Comparison of ENCODE assay signal across 20 cellular contexts in the genomic region with DNA sequence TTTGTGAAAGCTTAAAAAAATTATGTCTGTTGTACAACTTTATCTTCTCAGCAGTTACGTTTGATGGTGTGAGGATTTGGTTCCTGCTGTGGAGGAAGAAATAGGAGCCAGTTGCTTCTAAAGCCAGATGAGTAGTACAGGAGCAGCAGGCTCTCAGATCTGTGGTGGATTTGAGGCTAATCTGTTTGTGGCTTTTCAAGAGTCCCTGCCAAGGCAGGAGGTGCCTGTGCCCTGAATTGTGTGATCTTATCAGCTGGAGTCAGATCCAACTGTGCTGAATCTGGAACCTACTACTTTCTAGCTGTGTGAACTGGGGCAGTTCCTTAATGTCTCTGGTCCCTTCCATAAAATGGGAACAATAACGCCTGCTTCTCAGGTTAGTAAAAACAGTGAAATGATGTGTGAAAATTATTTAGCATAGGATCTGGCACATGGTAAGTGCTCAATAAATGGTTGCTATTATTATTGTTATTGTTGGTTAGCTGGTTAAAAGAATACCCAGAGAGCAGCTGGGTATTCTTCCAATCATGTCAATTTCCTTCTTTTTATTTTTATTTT. TPM values are rescaled to one million over a fixed set of nuclear protein-coding genes. Genes with fewer than 3 reads are reported as not detected.
DNase-seq lines count a peak whose midpoint lies in the region; ATAC-seq and TF ChIP-seq lines count a peak whose summit lies in the region.
"Had no signal": no experiment of that assay in that cellular context is flagged by ENCODE, and none has a peak within 500 bp of the region (broad histone marks: within the 10 kb centered on the region; RNA-seq: fewer than 3 reads in every experiment).

No MANE protein-coding gene starts in this region.

- peaks cover 0 to 6% (median 0%) of the 10 kb centered on the region in 3 donors for H3K36me3 ChIP-seq in tibial nerve
- H3K36me3 ChIP-seq: uterus had no signal

- H3K36me3 Mint-ChIP-seq in activated naive CD8-positive, alpha-beta T cell treated with anti-CD3 and anti-CD28 coated beads, Interleukin-2, amount 50 U/mL, for 24 hours (ENCODE audit: low read depth), result no peaks in the 10 kb centered on the region
- no peaks in the 10 kb centered on the region for H3K36me3 Mint-ChIP-seq in activated naive CD8-positive, alpha-beta T cell treated with anti-CD3 and anti-CD28 coated beads for 36 hours
- H3K36me3 Mint-ChIP-seq: naive B cell had no signal

- no peak overlapping the region for H3K4me3 ChIP-seq in tibial nerve
- H3K4me3 ChIP-seq: GM12878, heart right ventricle, uterus had no signal

- H3K9me3 Mint-ChIP-seq in activated naive CD8-positive, alpha-beta T cell treated with anti-CD3 and anti-CD28 coated beads, Interleukin-2, amount 50 U/mL, for 24 hours, result no peaks in the 10 kb centered on the region
- no peaks in the 10 kb centered on the region for H3K9me3 Mint-ChIP-seq in activated naive CD8-positive, alpha-beta T cell treated with anti-CD3 and anti-CD28 coated beads for 36 hours
- H3K9me3 Mint-ChIP-seq: CD4-positive, alpha-beta T cell; naive B cell had no signal

- DNase-seq in activated naive CD8-positive, alpha-beta T cell treated with anti-CD3 and anti-CD28 coated beads, Interleukin-2, amount 50 U/mL, for 24 hours, result no peak
- DNase-seq in activated naive CD8-positive, alpha-beta T cell treated with anti-CD3 and anti-CD28 coated beads for 36 hours, result no peak
- DNase-seq in tibial nerve (ENCODE audit: low spot score in 2 of 2), result no peak
- no peak for DNase-seq in HPDE6-E6E7 (ENCODE audit: extremely low spot score)
- no peak for DNase-seq in cortex of kidney (lab: John Stamatoyannopoulos, UW)
- DNase-seq: activated naive CD4-positive, alpha-beta T cell treated with Interleukin-2 at 50 U/mL for 16 hours; CD4-positive, alpha-beta T cell; cerebellar nuclear complex; EL; heart right ventricle; left cardiac atrium; naive B cell; NCI-H446 treated with DMSO at 0.1 percent for 48 hours; stimulated activated CD4-positive, alpha-beta T cell treated with anti-CD3 and anti-CD28 coated beads, Interleukin-4, amount 100 ng/mL, for 1 hour; uterus had no signal

- peak overlapping the region; percentile 90 for H3K27ac ChIP-seq in angular gyrus (ENCODE audit: low read depth, low read length)
- peak overlapping the region; percentile 93 for H3K27ac ChIP-seq in layer of hippocampus (ENCODE audit: low read depth, low read length)
- H3K27ac ChIP-seq in tibial nerve, result peak overlapping the region; percentile 43 to 87 (median 76)
- H3K27ac ChIP-seq: epithelial cell of prostate, heart right ventricle, uterus had no signal

- no peaks in the 10 kb centered on the region for H3K9me3 ChIP-seq in tibial nerve
- H3K9me3 ChIP-seq: heart right ventricle, uterus had no signal

- no peak for TF ChIP-seq POLR2A in tibial nerve (IDR thresholded peaks at IDR 0.05)

- TF ChIP-seq CTCF in tibial nerve (IDR thresholded peaks at IDR 0.05), result no peak

- H3K4me3 Mint-ChIP-seq in activated naive CD8-positive, alpha-beta T cell treated with anti-CD3 and anti-CD28 coated beads, Interleukin-2, amount 50 U/mL, for 24 hours, result no peak overlapping the region
- no peak overlapping the region for H3K4me3 Mint-ChIP-seq in activated naive CD8-positive, alpha-beta T cell treated with anti-CD3 and anti-CD28 coated beads for 36 hours
- H3K4me3 Mint-ChIP-seq: CD4-positive, alpha-beta T cell; naive B cell had no signal

- H3K27me3 ChIP-seq in layer of hippocampus (ENCODE audit: control insufficient read depth, insufficient read depth, low read length) (no peaks in the 10 kb centered on the region), tibial nerve (no peaks in the 10 kb centered on the region)
- H3K27me3 ChIP-seq: uterus had no signal

- peaks cover 14% of the 10 kb centered on the region for H3K27me3 Mint-ChIP-seq in activated naive CD8-positive, alpha-beta T cell treated with anti-CD3 and anti-CD28 coated beads, Interleukin-2, amount 50 U/mL, for 24 hours
- peaks cover 26% of the 10 kb centered on the region for H3K27me3 Mint-ChIP-seq in activated naive CD8-positive, alpha-beta T cell treated with anti-CD3 and anti-CD28 coated beads for 36 hours

- peaks cover 17% of the 10 kb centered on the region for H3K4me1 Mint-ChIP-seq in activated naive CD8-positive, alpha-beta T cell treated with anti-CD3 and anti-CD28 coated beads, Interleukin-2, amount 50 U/mL, for 24 hours
- H3K4me1 Mint-ChIP-seq in activated naive CD8-positive, alpha-beta T cell treated with anti-CD3 and anti-CD28 coated beads for 36 hours, result peaks cover 18% of the 10 kb centered on the region

- ATAC-seq in activated naive CD8-positive, alpha-beta T cell treated with anti-CD3 and anti-CD28 coated beads, Interleukin-2, amount 50 U/mL, for 24 hours, result peak; percentile 49
- no peak for ATAC-seq in HG03095 (IDR thresholded peaks at IDR 0.05; ENCODE audit: unreplicated experiment)
- ATAC-seq: left cardiac atrium had no signal

- H3K27ac Mint-ChIP-seq in activated naive CD8-positive, alpha-beta T cell treated with anti-CD3 and anti-CD28 coated beads, Interleukin-2, amount 50 U/mL, for 24 hours, result no peak overlapping the region
- H3K27ac Mint-ChIP-seq in activated naive CD8-positive, alpha-beta T cell treated with anti-CD3 and anti-CD28 coated beads for 36 hours, result no peak overlapping the region
- H3K27ac Mint-ChIP-seq: CD4-positive, alpha-beta T cell; naive B cell had no signal

- 68 to 69% methylated on average over 2 of the region's 2 CpGs for WGBS in tibial nerve, 2 donors

- no peak for TF ChIP-seq EP300 in tibial nerve (IDR thresholded peaks at IDR 0.05)

- H3K4me1 ChIP-seq in tibial nerve, result peaks cover 0 to 53% (median 10%) of the 10 kb centered on the region in 4 donors
- H3K4me1 ChIP-seq: uterus had no signal

RNA-seq across cellular contexts. Expression of a gene that starts 7.7 kb away (rescaled TPM):
- not detected for total RNA-seq in activated naive CD8-positive, alpha-beta T cell treated with anti-CD3 and anti-CD28 coated beads for 36 hours
- 10 to 100 TPM; 32.0 to 65.1 (median 52.8) TPM for total RNA-seq in tibial nerve
- total RNA-seq: CD4-positive, alpha-beta T cell had no signal

Comparison
In these comparisons a context has a peak if more than half of its experiments do, and no peak if none do; other contexts are left out.
1. RNA of a gene that starts 7.7 kb away (total RNA-seq): 32.0 to 65.1 TPM in tibial nerve; not detected in activated naive CD8-positive, alpha-beta T cell treated with anti-CD3 and anti-CD28 coated beads for 36 hours; every median in the first group is over 10 times any median in the second.
2. Peak in every context shown above with its lines, with median percentiles within 50 percentile points of each other: H3K27ac ChIP-seq.